Comparison of ENCODE assay signal across 8 cellular contexts in the genomic region with DNA sequence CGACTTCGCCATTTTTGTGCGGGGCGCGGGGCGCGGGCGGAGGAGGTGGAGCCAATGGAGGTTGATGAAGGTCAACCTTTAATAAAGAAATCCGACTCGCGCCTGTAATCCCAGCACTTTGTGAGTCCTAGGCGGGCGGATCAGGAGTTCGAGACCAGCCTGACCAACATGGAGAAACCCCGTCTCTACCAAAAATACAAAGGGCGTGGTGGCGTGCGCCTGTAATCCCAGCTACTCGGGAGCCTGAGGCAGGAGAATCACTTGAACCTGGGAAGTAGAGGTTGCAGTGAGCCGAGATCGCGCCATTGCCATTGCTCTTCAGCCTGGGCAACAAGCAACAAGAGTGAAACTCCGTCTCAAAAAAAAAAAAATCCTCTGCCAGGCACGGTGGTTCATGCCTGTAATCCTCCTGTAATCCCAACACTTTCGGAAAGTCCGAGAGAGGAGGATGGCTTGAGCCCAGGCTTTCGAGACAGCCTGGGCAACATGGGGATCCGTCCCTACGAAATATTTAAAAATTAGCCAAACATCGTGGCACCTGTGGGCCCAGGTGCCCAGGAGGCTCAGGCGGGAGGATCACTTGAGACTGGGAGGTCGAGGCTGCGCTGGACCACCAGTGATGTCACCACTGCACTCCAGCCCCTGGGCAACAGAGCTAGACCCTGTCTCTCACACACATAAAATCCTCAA. TPM values are rescaled to one million over a fixed set of nuclear protein-coding genes. Genes with fewer than 3 reads are reported as not detected.
A peak's percentile ranks its signal among the peaks of the same experiment; 100 is the strongest.
DNase-seq lines count a peak whose midpoint lies in the region; ATAC-seq, FAIRE-seq and TF ChIP-seq lines count a peak whose summit lies in the region.

No MANE protein-coding gene starts in this region.

- FAIRE-seq in D721Med (lab: Jason Lieb, UNC) = no peak

- H3K4me2 ChIP-seq in PC-9 = peak overlapping the region; percentile 89

- peak overlapping the region; percentile 83; the same call in 1 of the 2 replicates for H3K4me3 ChIP-seq in PC-9

- intact Hi-C loops in PC-9 (cut with micrococcal nuclease; ENCODE audit: unreplicated experiment) = loop anchor here (1.0 to 10.0 kb wide), 2 partner anchors 80 to 186 kb away; a partner anchor contains a TSS

- POLR2A ChIA-PET in PC-9 (lab: Charles Lee; ENCODE audit: unreplicated experiment) = no interaction called here

- TF ChIP-seq CTCF in PC-9 (conservative IDR thresholded peaks at IDR 0.05) (no peak), D721Med (IDR thresholded peaks at IDR 0.05; ENCODE audit: insufficient read depth, missing control alignments) (no peak)

- peak; percentile 50 for TF ChIP-seq POLR2A in erythroblast (IDR thresholded peaks at IDR 0.05; ENCODE audit: low read length)

- DNase-seq in D341Med (ENCODE audit: low spot score) (peak; percentile 1), PC-9 (no peak), erythroblast (lab: John Stamatoyannopoulos, UW) (no peak), pons (ENCODE audit: low spot score) (peak; percentile 26), DMS153 treated with DMSO at 0.1 percent for 48 hours (lab: John Stamatoyannopoulos, UW; ENCODE audit: unreplicated experiment) (no peak), D721Med (ENCODE audit: insufficient read length, low spot score) (no peak)
- DNase-seq in activated effector memory CD4-positive, alpha-beta T cell treated with anti-CD3 and anti-CD28 coated beads, Interleukin-2, amount 50 U/mL, for 16 hours = no peak

- H4K20me1 ChIP-seq in PC-9 (ENCODE audit: insufficient read depth) = peaks cover 7% of the 10 kb centered on the region; the same call in 1 of the 2 replicates

- H3K9me3 ChIP-seq in PC-9 (ENCODE audit: insufficient read depth, low read depth) = no peaks in the 10 kb centered on the region

- peaks cover 3% of the 10 kb centered on the region; the same call in 1 of the 2 replicates for H3F3A ChIP-seq in PC-9 (ENCODE audit: insufficient read depth, low read depth)

- peak overlapping the region; percentile 94 for H2AFZ ChIP-seq in PC-9

- no peaks in the 10 kb centered on the region for H3K27me3 ChIP-seq in PC-9 (ENCODE audit: insufficient read depth, low read depth)

- CTCF ChIA-PET in PC-9 (lab: Charles Lee) = no interaction called here

- BruUV-seq in PC-9 (replicated peaks; lab: Mats Ljungman, UMichigan) = TSS peak; percentile 74

- peaks cover 19% of the 10 kb centered on the region for H3K79me2 ChIP-seq in PC-9 (ENCODE audit: low read depth)

- no peaks in the 10 kb centered on the region for H3K9me2 ChIP-seq in PC-9 (ENCODE audit: insufficient read depth)

- peak overlapping the region; percentile 12; the same call in 1 of the 2 replicates for H3K27ac ChIP-seq in PC-9

- peaks cover 10% of the 10 kb centered on the region for H3K4me1 ChIP-seq in PC-9 (replicated peaks; ENCODE audit: insufficient read depth)

- H3K36me3 ChIP-seq in PC-9 (ENCODE audit: low read depth) = 0 out of 2 replicates have a peak, but pooled peaks cover 8% of the 10 kb centered on the region

- no peak for ATAC-seq in GM19463 (IDR thresholded peaks at IDR 0.05; ENCODE audit: unreplicated experiment)

RNA-seq across cellular contexts. Expression of a gene that starts 0.5 kb away (rescaled TPM):
- 35.7 and 36.2 TPM in 2 replicates for total RNA-seq in PC-9 (2021)

RNA-seq across cellular contexts. Expression of a gene that starts 4.3 kb away (rescaled TPM):
- not detected in 2 replicates for total RNA-seq in PC-9 (2021)

RNA-seq across cellular contexts. Expression of a gene that starts 11.3 kb away (rescaled TPM):
- total RNA-seq in PC-9 (2021) = not detected in 2 replicates

RNA-seq across cellular contexts. Expression of a gene that starts 13.9 kb away (rescaled TPM):
- not detected in 2 replicates for total RNA-seq in PC-9 (2021)

RNA-seq across cellular contexts. Expression of a gene that starts 16.0 kb away (rescaled TPM):
- total RNA-seq in PC-9 (2021) = 0.37 TPM in 1 of 2 replicates, not detected in the other

Comparison
In these comparisons a context has a peak if more than half of its experiments do, and no peak if none do; other contexts are left out.
1. DNase-seq: peak in D341Med (single experiment) and pons (single experiment); none in PC-9 (0 of 2), erythroblast (0 of 2), DMS153 treated with DMSO at 0.1 percent for 48 hours (single experiment), activated effector memory CD4-positive, alpha-beta T cell treated with anti-CD3 and anti-CD28 coated beads, Interleukin-2, amount 50 U/mL, for 16 hours (single experiment) and D721Med (single experiment).